In the genomic region with DNA sequence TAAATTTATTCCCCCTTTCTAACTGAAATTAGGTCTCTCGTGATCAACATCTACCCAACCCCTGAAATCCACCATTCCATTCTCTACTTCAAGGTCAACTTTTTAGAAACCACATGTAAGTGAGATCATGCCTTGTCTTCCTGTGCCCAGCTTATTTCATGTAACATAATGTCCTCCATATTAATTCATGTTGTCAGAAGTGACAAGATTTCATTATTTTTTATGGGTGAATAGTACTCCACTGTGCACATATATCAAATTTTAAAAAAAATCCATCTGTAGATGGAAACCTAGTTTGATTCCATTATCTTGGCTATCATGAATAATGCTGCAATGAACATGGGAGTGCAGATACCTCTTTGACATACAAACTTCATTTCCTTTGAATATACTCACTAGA, we compare ENCODE assay signal across 9 cellular contexts. TPM values are rescaled to one million over a fixed set of nuclear protein-coding genes. Genes with fewer than 3 reads are reported as not detected.
DNase-seq lines count a peak whose midpoint lies in the region; ATAC-seq, FAIRE-seq and TF ChIP-seq lines count a peak whose summit lies in the region.
"Had no signal": no experiment of that assay in that cellular context is flagged by ENCODE, and none has a peak within 500 bp of the region (broad histone marks: within the 10 kb centered on the region; RNA-seq: fewer than 3 reads in every experiment).

No MANE protein-coding gene starts in this region.

- H2BK12ac ChIP-seq in neuronal stem cell (ENCODE audit: low read length), result no peak overlapping the region

- DNase-seq in A549 (ENCODE audit: low read depth in 1 of 2, low spot score in 1 of 2) (no peak), GM19239 (ENCODE audit: insufficient read length, low spot score) (no peak), activated B cell treated with CpG ODN at 0.5 μM for 24 hours (no peak), islet precursor cell (no peak), neuronal stem cell (ENCODE audit: low spot score) (no peak), left colon (no peak)

- H3K4ac ChIP-seq in neuronal stem cell (ENCODE audit: low read length), result no peak overlapping the region

- ATAC-seq in A549 (no peak), activated B cell treated with CpG ODN at 0.5 μM for 24 hours (ENCODE audit: low read depth) (no peak), HG03039 (IDR thresholded peaks at IDR 0.05; ENCODE audit: unreplicated experiment) (no peak), left colon (no peak)

- H3K27ac ChIP-seq in A549 (no peak overlapping the region), iPS-18a (ENCODE audit: low read length) (no peak overlapping the region), neuronal stem cell (replicated peaks; ENCODE audit: low read length) (no peak overlapping the region)

- H3K4me3 ChIP-seq in A549 (no peak overlapping the region; the same call in 2 of the 3 replicates), iPS-18a (ENCODE audit: low read length) (peak overlapping the region; percentile 87), neuronal stem cell (ENCODE audit: low read length in 2 of 2) (no peak overlapping the region)

- no peak for TF ChIP-seq POLR2A in A549 (IDR thresholded peaks at IDR 0.05; ENCODE audit: low read length)

- H3K27ac Mint-ChIP-seq in activated B cell treated with CpG ODN at 0.5 μM for 24 hours, result peak overlapping the region; percentile 5

- H3K4me3 Mint-ChIP-seq in activated B cell treated with CpG ODN at 0.5 μM for 24 hours, result peak overlapping the region; percentile 13

- CTCF ChIA-PET in A549 (lab: Yijun Ruan, JAX), result no interaction called here
- CTCF ChIA-PET in activated B cell treated with CpG ODN at 0.5 μM for 24 hours (lab: Charles Lee), result no interaction called here

- intact Hi-C loops in activated B cell treated with CpG ODN at 0.5 μM for 24 hours (cut with micrococcal nuclease), result loop anchor here (2.0 kb wide), 4 partner anchors 13 to 453 kb away; partner anchors contain the start of gene RAPGEF2
- intact Hi-C loops in left colon (cut with DNase I, micrococcal nuclease), result loop anchor here (10.0 kb wide), 2 partner anchors 133 to 453 kb away; no protein-coding TSS in a partner anchor

- no peak for TF ChIP-seq EP300 in A549 (IDR thresholded peaks at IDR 0.05)

- no peak overlapping the region for H3K23ac ChIP-seq in neuronal stem cell (ENCODE audit: low read depth, low read length, poor library complexity)

- H2AK5ac ChIP-seq in neuronal stem cell (ENCODE audit: low read depth, low read length), result no peak overlapping the region

- H3K4me2 ChIP-seq in A549 (peak overlapping the region; percentile 85), neuronal stem cell (ENCODE audit: insufficient read depth, low read length, poor library complexity, severe bottlenecking) (no peak overlapping the region)

- peaks cover 3% of the 10 kb centered on the region for H3K27me3 Mint-ChIP-seq in activated B cell treated with CpG ODN at 0.5 μM for 24 hours

- TF ChIP-seq RAD21 in A549 (conservative IDR thresholded peaks at IDR 0.05 in 1 of 2, IDR thresholded peaks at IDR 0.05 in 1 of 2), result no peak

- H3K18ac ChIP-seq in neuronal stem cell (ENCODE audit: low read length), result no peak overlapping the region

- H3K9me3 ChIP-seq in A549 (no peaks in the 10 kb centered on the region), iPS-18a (ENCODE audit: control insufficient read depth, low read depth, low read length) (no peaks in the 10 kb centered on the region), neuronal stem cell (replicated peaks in 1 of 2; ENCODE audit: control insufficient read depth in 2 of 2, insufficient read depth in 1 of 2, low read depth in 1 of 2, low read length in 2 of 2) (no peaks in the 10 kb centered on the region)

- POLR2A ChIA-PET in A549 (lab: Yijun Ruan, JAX), result no interaction called here
- POLR2A ChIA-PET in activated B cell treated with CpG ODN at 0.5 μM for 24 hours (lab: Charles Lee), result interaction anchor here (0.6 kb wide), 1 partner anchor 52 kb away, joined by 7 read pairs; no protein-coding TSS in a partner anchor

- no peak overlapping the region for H2BK120ac ChIP-seq in neuronal stem cell (ENCODE audit: low read depth, low read length)

- H3K9ac ChIP-seq in iPS-18a (ENCODE audit: low read length), result peak overlapping the region; percentile 93
- H3K9ac ChIP-seq in neuronal stem cell (ENCODE audit: low read depth, low read length, poor library complexity), result no peak overlapping the region

- H3K14ac ChIP-seq in neuronal stem cell (ENCODE audit: low read length), result no peak overlapping the region

- H4K8ac ChIP-seq in neuronal stem cell (ENCODE audit: low read depth, low read length), result no peak overlapping the region

- FAIRE-seq in A549 (lab: Jason Lieb, UNC) (no peak), GM19239 (lab: Jason Lieb, UNC) (peak; percentile 86)

- no peak overlapping the region for H2BK15ac ChIP-seq in neuronal stem cell (ENCODE audit: low read length)

- peaks cover 2% of the 10 kb centered on the region for H3K79me1 ChIP-seq in neuronal stem cell (ENCODE audit: low read depth, low read length)

- no peaks in the 10 kb centered on the region for H3K9me3 Mint-ChIP-seq in activated B cell treated with CpG ODN at 0.5 μM for 24 hours
- H3K9me3 Mint-ChIP-seq: CD14-positive monocyte had no signal

- no peak overlapping the region for H2AFZ ChIP-seq in neuronal stem cell (ENCODE audit: low read length)

- no peak overlapping the region for H4K91ac ChIP-seq in neuronal stem cell (ENCODE audit: low read depth, low read length, poor library complexity)

- TF ChIP-seq CTCF in A549 (IDR thresholded peaks at IDR 0.05) (no peak), activated B cell treated with CpG ODN at 0.5 μM for 24 hours (IDR thresholded peaks at IDR 0.05) (no peak)

- H3K4me1 Mint-ChIP-seq in activated B cell treated with CpG ODN at 0.5 μM for 24 hours, result peaks cover 21% of the 10 kb centered on the region

- H3K36me3 Mint-ChIP-seq in activated B cell treated with CpG ODN at 0.5 μM for 24 hours (ENCODE audit: low read depth), result peaks cover 56% of the 10 kb centered on the region

- H3K4me1 ChIP-seq in A549 (no peaks in the 10 kb centered on the region), iPS-18a (ENCODE audit: control insufficient read depth, low read depth, low read length) (no peaks in the 10 kb centered on the region), neuronal stem cell (ENCODE audit: control insufficient read depth in 2 of 2, insufficient read depth in 1 of 2, low read depth in 1 of 2, low read length in 2 of 2) (peaks cover 0 to 3% of the 10 kb centered on the region in 2 donors)

- WGBS in A549 (ENCODE audit: missing lambda C conversion rate), result 90% methylated on average over 1 of the region's 1 CpG
- WGBS in neuronal stem cell (ENCODE audit: extremely low coverage in 2 of 2, insufficient read length in 2 of 2, insufficient replicate concordance in 1 of 2), 2 donors, result no CpG with 5 or more reads among the region's 1 CpG

- H3K36me3 ChIP-seq in iPS-18a (ENCODE audit: control insufficient read depth, low read depth, low read length) (peaks cover 38% of the 10 kb centered on the region), neuronal stem cell (replicated peaks in 1 of 2; ENCODE audit: control insufficient read depth in 2 of 2, insufficient read depth in 2 of 2, low read length in 2 of 2) (peaks cover 16 to 49% of the 10 kb centered on the region in 2 donors)

- no peak overlapping the region for H2BK5ac ChIP-seq in neuronal stem cell (ENCODE audit: low read length)

- H3K27me3 ChIP-seq in iPS-18a (ENCODE audit: control insufficient read depth, insufficient read depth, low read length), result peaks cover 3% of the 10 kb centered on the region
- no peaks in the 10 kb centered on the region for H3K27me3 ChIP-seq in neuronal stem cell (ENCODE audit: control insufficient read depth in 3 of 3, insufficient read depth in 3 of 3, low read depth in 1 of 3, low read length in 3 of 3)

TF ChIP-seq in A549, 52 proteins besides CTCF, POLR2A, EP300 and RAD21:
- TF ChIP-seq SREBF2 (IDR thresholded peaks at IDR 0.05), result no peak

RNA-seq across cellular contexts. Expression of gene PPID, which starts 1.5 kb away (rescaled TPM):
- polyA plus RNA-seq in A549 (2011; rRNA removed) (30.7 and 31.6 TPM in 2 replicates), A549 (2017; fragmentation: RNase III; extraction: RNeasy Plus Mini Kit Qiagen cat#74134 plus additional on column Dnase treatment) (43.3 to 52.1 TPM (median 44.1 TPM) in 3 replicates)
- 23.7 and 26.6 TPM in 2 replicates for polyA plus RNA-seq in A549 (2012; cell fraction: cytosol; rRNA removed)
- 9.0 and 14.4 TPM in 2 replicates for polyA plus RNA-seq in A549 (2012; cell fraction: nucleus; rRNA removed)
- 7.1 and 7.4 TPM in 2 replicates for polyA minus RNA-seq in A549 (2011; rRNA and poly(A)+ RNA removed)
- total RNA-seq in activated B cell treated with CpG ODN at 0.5 μM for 24 hours (28.5 and 29.8 TPM in 2 replicates), left colon (10 to 100 TPM; 16.4 to 19.7 TPM)
- 48.1 TPM for polyA plus RNA-seq in neuronal stem cell (2013, experiment 1 of 2)
- 45.4 TPM for polyA plus RNA-seq in neuronal stem cell (2013, experiment 2 of 2)

RNA-seq across cellular contexts. Expression of gene FNIP2, which starts 47.1 kb away (rescaled TPM):
- polyA plus RNA-seq in A549 (2011; rRNA removed) (2.5 and 4.6 TPM in 2 replicates), A549 (2017; fragmentation: RNase III; extraction: RNeasy Plus Mini Kit Qiagen cat#74134 plus additional on column Dnase treatment) (1.8 to 2.3 TPM (median 2.0 TPM) in 3 replicates)
- 0.75 and 0.96 TPM in 2 replicates for polyA plus RNA-seq in A549 (2012; cell fraction: cytosol; rRNA removed)
- 0.58 and 0.69 TPM in 2 replicates for polyA plus RNA-seq in A549 (2012; cell fraction: nucleus; rRNA removed)
- 6.0 and 9.5 TPM in 2 replicates for polyA minus RNA-seq in A549 (2011; rRNA and poly(A)+ RNA removed)
- total RNA-seq in activated B cell treated with CpG ODN at 0.5 μM for 24 hours (0.22 TPM in 1 of 2 replicates, not detected in the other), left colon (10 to 100 TPM; 69.0 TPM)
- 5.8 TPM for polyA plus RNA-seq in neuronal stem cell (2013, experiment 1 of 2)
- 6.0 TPM for polyA plus RNA-seq in neuronal stem cell (2013, experiment 2 of 2)

RNA-seq across cellular contexts. Expression of gene ETFDH, which starts 49.6 kb away (rescaled TPM):
- 13.4 and 15.7 TPM in 2 replicates for polyA plus RNA-seq in A549 (2011; rRNA removed)
- 5.8 and 6.0 TPM in 2 replicates for polyA plus RNA-seq in A549 (2012; cell fraction: cytosol; rRNA removed)
- polyA plus RNA-seq in A549 (2012; cell fraction: nucleus; rRNA removed), result 5.6 and 8.1 TPM in 2 replicates
- polyA plus RNA-seq in A549 (2017; fragmentation: RNase III; extraction: RNeasy Plus Mini Kit Qiagen cat#74134 plus additional on column Dnase treatment), result 6.7 to 9.4 TPM (median 7.9 TPM) in 3 replicates
- 2.6 and 5.1 TPM in 2 replicates for polyA minus RNA-seq in A549 (2011; rRNA and poly(A)+ RNA removed)
- total RNA-seq in activated B cell treated with CpG ODN at 0.5 μM for 24 hours, result 12.0 and 15.4 TPM in 2 replicates
- 11.8 TPM for polyA plus RNA-seq in neuronal stem cell (2013, experiment 1 of 2)
- 12.8 TPM for polyA plus RNA-seq in neuronal stem cell (2013, experiment 2 of 2)
- 10 to 100 TPM; 62.8 to 74.1 TPM for total RNA-seq in left colon

RNA-seq across cellular contexts. Expression of gene C4orf46, which starts 50.0 kb away (rescaled TPM):
- polyA plus RNA-seq in A549 (2011; rRNA removed) (23.7 and 29.0 TPM in 2 replicates), A549 (2017; fragmentation: RNase III; extraction: RNeasy Plus Mini Kit Qiagen cat#74134 plus additional on column Dnase treatment) (10.7 to 11.2 TPM (median 10.9 TPM) in 3 replicates)
- 6.7 and 8.8 TPM in 2 replicates for polyA plus RNA-seq in A549 (2012; cell fraction: cytosol; rRNA removed)
- 2.2 and 3.3 TPM in 2 replicates for polyA plus RNA-seq in A549 (2012; cell fraction: nucleus; rRNA removed)
- polyA minus RNA-seq in A549 (2011; rRNA and poly(A)+ RNA removed), result 4.2 and 4.3 TPM in 2 replicates
- total RNA-seq in activated B cell treated with CpG ODN at 0.5 μM for 24 hours (5.4 and 7.9 TPM in 2 replicates), left colon (1 to 10 TPM; 2.4 to 2.8 TPM)
- 32.6 TPM for polyA plus RNA-seq in neuronal stem cell (2013, experiment 1 of 2)
- 33.7 TPM for polyA plus RNA-seq in neuronal stem cell (2013, experiment 2 of 2)

Comparison
In these comparisons a context has a peak if more than half of its experiments do, and no peak if none do; other contexts are left out.
1. RNA of gene FNIP2, which starts 47.1 kb away (total RNA-seq): 69.0 TPM in left colon; 0.22 TPM in activated B cell treated with CpG ODN at 0.5 μM for 24 hours; every median in the first group is over 10 times any median in the second.